In the genomic region with DNA sequence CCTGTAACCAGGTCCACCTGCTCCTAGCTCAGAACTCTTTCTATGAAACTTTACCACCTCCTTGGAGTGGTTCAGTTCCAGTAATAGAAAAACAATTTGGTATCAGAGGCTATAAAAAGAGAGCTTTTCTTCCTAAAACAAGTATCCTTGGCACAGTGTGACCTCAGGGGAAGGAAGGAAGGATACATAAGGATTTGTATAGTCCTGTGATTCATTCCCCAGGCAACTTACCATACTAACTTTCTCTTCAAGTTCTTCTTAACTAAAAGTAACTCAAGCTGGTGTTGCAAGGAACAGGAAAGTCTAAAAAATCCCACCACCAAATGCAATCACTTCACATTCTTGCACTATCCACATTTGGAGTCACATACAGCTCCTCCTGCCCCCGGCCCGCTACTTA, we compare ENCODE assay signal across 22 cellular contexts.
DNase-seq lines count a peak whose midpoint lies in the region; ATAC-seq and TF ChIP-seq lines count a peak whose summit lies in the region.
"Had no signal": no experiment of that assay in that cellular context is flagged by ENCODE, and none has a peak within 500 bp of the region (broad histone marks: within the 10 kb centered on the region; RNA-seq: fewer than 3 reads in every experiment).

No MANE protein-coding gene starts in this region.

- H3K4me1 Mint-ChIP-seq in stimulated activated effector memory CD8-positive, alpha-beta T cell treated with anti-CD3 and anti-CD28 coated beads, Interleukin-12 subunit alpha, Interleukin-12 subunit beta, amount 100 ng/mL, for 72 hours, result peaks cover 78% of the 10 kb centered on the region
- peaks cover 13% of the 10 kb centered on the region for H3K4me1 Mint-ChIP-seq in MCF 10A (ENCODE audit: insufficient read depth, unreplicated experiment)

- POLR2A ChIA-PET in MCF 10A (lab: Yijun Ruan, JAX), result no interaction called here

- H3K4me3 ChIP-seq in SK-N-MC, result no peak overlapping the region
- H3K4me3 ChIP-seq in adipocyte (ENCODE audit: low read length), result no peak overlapping the region
- no peak overlapping the region for H3K4me3 ChIP-seq in right lobe of liver
- H3K4me3 ChIP-seq in upper lobe of left lung, result no peak overlapping the region
- H3K4me3 ChIP-seq: BLaER1, Peyer's patch, SJSA1 had no signal

- DNase-seq in SK-N-MC (ENCODE audit: low read depth, low spot score) (no peak), adipocyte (ENCODE audit: low read depth) (peak; percentile 6), right lobe of liver (no peak), upper lobe of left lung (no peak), NOMO-1 (lab: John Stamatoyannopoulos, UW; ENCODE audit: unreplicated experiment in 2 of 2) (no peak), MCF 10A (ENCODE audit: unreplicated experiment) (no peak)
- DNase-seq in stimulated activated effector memory CD8-positive, alpha-beta T cell treated with anti-CD3 and anti-CD28 coated beads, Interleukin-12 subunit alpha, Interleukin-12 subunit beta, amount 100 ng/mL, for 72 hours (ENCODE audit: low spot score in 2 of 2), result no peak
- DNase-seq: ACHN; Caco-2; CD4-positive, alpha-beta memory T cell; DMS 273 treated with DMSO at 0.1 percent for 48 hours; DMS79 treated with DMSO at 0.1 percent for 48 hours; KBM-7; NCI-H1092; NCI-H1436; NCI-H2029; NCI-H226; NCI-H524 treated with DMSO at 0.1 percent for 48 hours; NCI-H82 had no signal

- TF ChIP-seq POLR2A in right lobe of liver (IDR thresholded peaks at IDR 0.05) (no peak), upper lobe of left lung (IDR thresholded peaks at IDR 0.05) (no peak)

- H3K9me3 ChIP-seq in SK-N-MC (ENCODE audit: low read depth, low read length), result no peaks in the 10 kb centered on the region
- H3K9me3 ChIP-seq in adipocyte (ENCODE audit: control insufficient read depth, low read length), result no peaks in the 10 kb centered on the region
- H3K9me3 ChIP-seq in right lobe of liver, result no peaks in the 10 kb centered on the region
- H3K9me3 ChIP-seq in upper lobe of left lung, result no peaks in the 10 kb centered on the region
- H3K9me3 ChIP-seq: BLaER1, Caco-2, Peyer's patch, SJSA1 had no signal

- no peak for TF ChIP-seq CTCF in right lobe of liver (IDR thresholded peaks at IDR 0.05)
- no peak for TF ChIP-seq CTCF in upper lobe of left lung (IDR thresholded peaks at IDR 0.05)
- no peak for TF ChIP-seq CTCF in MCF 10A (IDR thresholded peaks at IDR 0.05; ENCODE audit: unreplicated experiment)

- H3K9ac ChIP-seq in SK-N-MC (ENCODE audit: insufficient read length), result no peak overlapping the region
- H3K9ac ChIP-seq in adipocyte (ENCODE audit: low read length), result no peak overlapping the region
- H3K9ac ChIP-seq: BLaER1 had no signal

- peak overlapping the region; percentile 79 for H3K27ac Mint-ChIP-seq in stimulated activated effector memory CD8-positive, alpha-beta T cell treated with anti-CD3 and anti-CD28 coated beads, Interleukin-12 subunit alpha, Interleukin-12 subunit beta, amount 100 ng/mL, for 72 hours
- H3K27ac Mint-ChIP-seq in MCF 10A (ENCODE audit: low read depth, unreplicated experiment), result no peak overlapping the region

- peaks cover 11% of the 10 kb centered on the region for H3K27me3 ChIP-seq in adipocyte (replicated peaks; ENCODE audit: control insufficient read depth, insufficient read depth, low read length)
- H3K27me3 ChIP-seq in right lobe of liver, result no peaks in the 10 kb centered on the region
- no peaks in the 10 kb centered on the region for H3K27me3 ChIP-seq in upper lobe of left lung
- H3K27me3 ChIP-seq: BLaER1, Peyer's patch, SJSA1 had no signal

- H3K27ac ChIP-seq in SK-N-MC, result peak overlapping the region; percentile 56; the same call in 1 of the 2 replicates
- peak overlapping the region in 2 of 3 donors; percentile 98 for H3K27ac ChIP-seq in right lobe of liver
- peak overlapping the region in 1 of 4 donors; percentile 17 for H3K27ac ChIP-seq in upper lobe of left lung
- H3K27ac ChIP-seq: BLaER1, Peyer's patch, SJSA1 had no signal

- H3K9me3 Mint-ChIP-seq in stimulated activated effector memory CD8-positive, alpha-beta T cell treated with anti-CD3 and anti-CD28 coated beads, Interleukin-12 subunit alpha, Interleukin-12 subunit beta, amount 100 ng/mL, for 72 hours, result no peaks in the 10 kb centered on the region
- H3K9me3 Mint-ChIP-seq in MCF 10A (ENCODE audit: unreplicated experiment), result no peaks in the 10 kb centered on the region
- H3K9me3 Mint-ChIP-seq: CD4-positive, alpha-beta memory T cell had no signal

- H3K4me1 ChIP-seq in adipocyte (ENCODE audit: control insufficient read depth, insufficient read depth, low read length), result peaks cover 18% of the 10 kb centered on the region
- peaks cover 0 to 65% (median 28%) of the 10 kb centered on the region in 4 donors for H3K4me1 ChIP-seq in right lobe of liver
- H3K4me1 ChIP-seq in upper lobe of left lung, result peaks cover 27 to 47% (median 38%) of the 10 kb centered on the region in 4 donors
- H3K4me1 ChIP-seq: BLaER1 had no signal

- CTCF ChIA-PET in MCF 10A (lab: Yijun Ruan, JAX), result interaction anchor here (1.0 to 8.3 kb wide), 4 partner anchors 9 to 141 kb away, joined by 3 to 92 read pairs (median 4); no protein-coding TSS in a partner anchor

- intact Hi-C loops in right lobe of liver (cut with DNase I) (no loop called here), MCF 10A (cut with micrococcal nuclease) (no loop called here)

- TF ChIP-seq EP300 in upper lobe of left lung (IDR thresholded peaks at IDR 0.05), result no peak

- no peak for ATAC-seq in right lobe of liver
- ATAC-seq in stimulated activated effector memory CD8-positive, alpha-beta T cell treated with anti-CD3 and anti-CD28 coated beads, Interleukin-12 subunit alpha, Interleukin-12 subunit beta, amount 100 ng/mL, for 72 hours, result no peak
- ATAC-seq in upper lobe of left lung (ENCODE audit: low FRiP score in 2 of 2), result no peak

- H3K36me3 ChIP-seq in SK-N-MC (ENCODE audit: insufficient read depth, low read length) (no peaks in the 10 kb centered on the region), adipocyte (ENCODE audit: control insufficient read depth, insufficient read depth, low read length, severe bottlenecking) (no peaks in the 10 kb centered on the region), right lobe of liver (no peaks in the 10 kb centered on the region), upper lobe of left lung (no peaks in the 10 kb centered on the region)
- H3K36me3 ChIP-seq: BLaER1, Peyer's patch, SJSA1 had no signal

- WGBS in right lobe of liver (ENCODE audit: insufficient coverage, low coverage, low lambda C conversion rate, missing lambda C conversion rate), result 94% methylated on average over 2 of the region's 2 CpGs
- 92 to 93% methylated on average over 2 of the region's 2 CpGs for WGBS in upper lobe of left lung, 2 donors

- H3K27me3 Mint-ChIP-seq in MCF 10A (ENCODE audit: insufficient read depth, unreplicated experiment), result no peaks in the 10 kb centered on the region
- H3K27me3 Mint-ChIP-seq: CD4-positive, alpha-beta memory T cell had no signal

- H3K36me3 Mint-ChIP-seq in stimulated activated effector memory CD8-positive, alpha-beta T cell treated with anti-CD3 and anti-CD28 coated beads, Interleukin-12 subunit alpha, Interleukin-12 subunit beta, amount 100 ng/mL, for 72 hours, result peaks cover 5% of the 10 kb centered on the region
- no peaks in the 10 kb centered on the region for H3K36me3 Mint-ChIP-seq in MCF 10A (ENCODE audit: insufficient read depth, unreplicated experiment)

- H3K4me3 Mint-ChIP-seq in stimulated activated effector memory CD8-positive, alpha-beta T cell treated with anti-CD3 and anti-CD28 coated beads, Interleukin-12 subunit alpha, Interleukin-12 subunit beta, amount 100 ng/mL, for 72 hours, result no peak overlapping the region
- H3K4me3 Mint-ChIP-seq in MCF 10A (ENCODE audit: unreplicated experiment), result no peak overlapping the region
- H3K4me3 Mint-ChIP-seq: CD4-positive, alpha-beta memory T cell had no signal

- no TSS peak for BruUV-seq in MCF 10A (replicated peaks; lab: Mats Ljungman, UMichigan)
